ENCODE assay signal across 8 cellular contexts in genomic region chr17:35809855-35810461, GRCh38. TPM values are rescaled to one million over a fixed set of nuclear protein-coding genes. Genes with fewer than 3 reads are reported as not detected.
DNase-seq lines count a peak whose midpoint lies in the region; ATAC-seq and TF ChIP-seq lines count a peak whose summit lies in the region.

No MANE protein-coding gene starts in this region.

- no peaks in the 10 kb centered on the region for H3K9me3 ChIP-seq in skeletal muscle satellite cell (replicated peaks; ENCODE audit: low read length)

- H3K4me2 ChIP-seq in skeletal muscle satellite cell (ENCODE audit: low read length): peak overlapping the region; percentile 81

- no peaks in the 10 kb centered on the region for H3K27me3 ChIP-seq in skeletal muscle satellite cell (ENCODE audit: control insufficient read depth, insufficient read depth, low read length)

- intact Hi-C loops in sciatic nerve (cut with DNase I): no loop called here

- H3K27me3 Mint-ChIP-seq in glutamatergic neuron (ENCODE audit: unreplicated experiment): peaks cover 8% of the 10 kb centered on the region

- no peaks in the 10 kb centered on the region for H3K36me3 Mint-ChIP-seq in glutamatergic neuron (ENCODE audit: unreplicated experiment)

- no peak for TF ChIP-seq CTCF in WI38 (IDR thresholded peaks at IDR 0.05; ENCODE audit: low read depth, low read length)
- no peak for TF ChIP-seq CTCF in glutamatergic neuron (IDR thresholded peaks at IDR 0.05; ENCODE audit: partially characterized antibody, unreplicated experiment)

- peaks cover 5% of the 10 kb centered on the region for H3K36me3 ChIP-seq in skeletal muscle satellite cell (ENCODE audit: insufficient read depth, low read length)

- peak overlapping the region; percentile 91 for H3K9ac ChIP-seq in skeletal muscle satellite cell (ENCODE audit: low read depth, low read length)

- H3K4me1 Mint-ChIP-seq in glutamatergic neuron (ENCODE audit: low read depth, unreplicated experiment): peaks cover 10% of the 10 kb centered on the region

- peak overlapping the region; percentile 99 for H3K27ac Mint-ChIP-seq in glutamatergic neuron (ENCODE audit: unreplicated experiment)

- H3K4me3 ChIP-seq in WI38 (ENCODE audit: low read depth, low read length): peak overlapping the region; percentile 68
- peak overlapping the region; percentile 92 for H3K4me3 ChIP-seq in skeletal muscle satellite cell (ENCODE audit: low read length)

- H3K4me1 ChIP-seq in skeletal muscle satellite cell (ENCODE audit: control insufficient read depth, insufficient read depth, low read length): peaks cover 40% of the 10 kb centered on the region

- ATAC-seq in sciatic nerve (no peak), HG02938 (IDR thresholded peaks at IDR 0.05; ENCODE audit: unreplicated experiment) (no peak)

- DNase-seq in stimulated activated CD4-positive, alpha-beta T cell treated with anti-CD3 and anti-CD28 coated beads, Interleukin-12 subunit alpha, Interleukin-12 subunit beta, amount 100 ng/mL, for 48 hours (ENCODE audit: low read depth in 2 of 3, low spot score in 1 of 3): peak in 2 of 3 donors; percentile 26 to 31
- no peak for DNase-seq in stimulated activated CD4-positive, alpha-beta T cell treated with anti-CD3 and anti-CD28 coated beads, Interleukin-4, amount 100 ng/mL, for 24 hours
- DNase-seq in glutamatergic neuron (no peak), sciatic nerve (ENCODE audit: low spot score) (no peak), UCSD-AML1 (lab: John Stamatoyannopoulos, UW; ENCODE audit: unreplicated experiment) (no peak)

- H3K9me3 Mint-ChIP-seq in glutamatergic neuron (ENCODE audit: unreplicated experiment): peaks cover 2% of the 10 kb centered on the region

- H3K4me3 Mint-ChIP-seq in glutamatergic neuron (ENCODE audit: unreplicated experiment): peak overlapping the region; percentile 96

RNA-seq across cellular contexts. Expression of gene TAF15, which starts 0.7 kb away (rescaled TPM):
- total RNA-seq in glutamatergic neuron (ENCODE audit: unreplicated experiment) (180 TPM), sciatic nerve (183 TPM)
- total RNA-seq in skeletal muscle satellite cell (2012; rRNA removed): 42.8 and 45.7 TPM in 2 replicates

RNA-seq across cellular contexts. Expression of gene MMP28, which starts 14.5 kb away (rescaled TPM):
- total RNA-seq in glutamatergic neuron (ENCODE audit: unreplicated experiment) (0.49 TPM), sciatic nerve (61.5 TPM)
- under 0.01 and 0.51 TPM in 2 replicates for total RNA-seq in skeletal muscle satellite cell (2012; rRNA removed)

RNA-seq across cellular contexts. Expression of gene C17orf50, which starts 49.3 kb away (rescaled TPM):
- total RNA-seq in glutamatergic neuron (ENCODE audit: unreplicated experiment): not detected
- not detected in 2 replicates for total RNA-seq in skeletal muscle satellite cell (2012; rRNA removed)
- total RNA-seq in sciatic nerve: not detected

RNA-seq across cellular contexts. Expression of gene GAS2L2, which starts 56.9 kb away (rescaled TPM):
- total RNA-seq in glutamatergic neuron (ENCODE audit: unreplicated experiment): 0.27 TPM
- total RNA-seq in skeletal muscle satellite cell (2012; rRNA removed): under 0.01 TPM in 1 of 2 replicates, not detected in the other
- 0.13 TPM for total RNA-seq in sciatic nerve

RNA-seq across cellular contexts. Expression of gene HEATR9, which starts 58.7 kb away (rescaled TPM):
- total RNA-seq in glutamatergic neuron (ENCODE audit: unreplicated experiment) (not detected), sciatic nerve (0.27 TPM)
- total RNA-seq in skeletal muscle satellite cell (2012; rRNA removed): not detected in 2 replicates

Comparison
In these comparisons a context has a peak if more than half of its experiments do, and no peak if none do; other contexts are left out.
1. DNase-seq: peak in stimulated activated CD4-positive, alpha-beta T cell treated with anti-CD3 and anti-CD28 coated beads, Interleukin-12 subunit alpha, Interleukin-12 subunit beta, amount 100 ng/mL, for 48 hours (2 of 3); none in stimulated activated CD4-positive, alpha-beta T cell treated with anti-CD3 and anti-CD28 coated beads, Interleukin-4, amount 100 ng/mL, for 24 hours (single experiment), glutamatergic neuron (single experiment), sciatic nerve (single experiment) and UCSD-AML1 (single experiment).
2. RNA of gene MMP28, which starts 14.5 kb away (total RNA-seq): 61.5 TPM in sciatic nerve (single experiment); 0.49 TPM in glutamatergic neuron (single experiment); every median in the first group is over 10 times any median in the second.